In the genomic region with DNA sequence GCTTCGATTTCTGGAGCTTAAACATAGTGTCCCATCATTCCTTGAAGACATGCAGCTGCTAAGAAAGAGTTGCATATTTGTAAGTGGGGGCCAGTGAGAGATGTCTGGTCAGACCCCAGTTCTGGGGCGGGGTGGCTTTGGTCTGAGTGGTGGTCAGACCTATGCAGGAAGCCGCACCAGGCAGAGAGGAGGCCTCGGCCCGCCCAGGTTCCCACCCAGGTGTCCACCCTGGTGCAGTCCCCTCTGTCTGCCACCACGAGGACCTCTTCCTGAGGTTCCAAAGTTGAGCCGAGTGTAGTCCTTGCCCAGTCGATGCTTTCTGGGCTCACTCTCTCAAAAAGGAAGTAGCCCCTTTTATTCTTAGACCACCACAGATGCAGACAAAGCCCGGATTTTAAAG, we compare ENCODE assay signal across 25 cellular contexts.
"Had no signal": no experiment of that assay in that cellular context is flagged by ENCODE, and none has a peak within 500 bp of the region (broad histone marks: within the 10 kb centered on the region; RNA-seq: fewer than 3 reads in every experiment).

No MANE protein-coding gene starts in this region.

- H3K4me3 ChIP-seq: body of pancreas, colonic mucosa, gastrocnemius medialis had no signal

- H3K9me3 ChIP-seq: body of pancreas, colonic mucosa, gastrocnemius medialis had no signal

- H3K27ac ChIP-seq: body of pancreas, colonic mucosa, gastrocnemius medialis, WERI-Rb-1 had no signal

- H3K4me1 ChIP-seq: colonic mucosa, gastrocnemius medialis had no signal

- ATAC-seq: activated CD4-positive, CD25-positive, alpha-beta regulatory T cell treated with anti-CD3 and anti-CD28 coated beads, Interleukin-2, amount 50 U/mL, for 24 hours; activated CD8-positive, alpha-beta T cell treated with anti-CD3 and anti-CD28 coated beads for 36 hours; activated T-cell treated with anti-CD3 and anti-CD28 coated beads, Interleukin-2, amount 50 U/mL, for 72 hours; body of pancreas; gastrocnemius medialis; T-helper 17 cell had no signal

- DNase-seq: activated B cell treated with CpG ODN at 0.5 μM for 24 hours; activated CD4-positive, alpha-beta T cell treated with anti-CD3 and anti-CD28 coated beads for 48 hours; activated CD4-positive, alpha-beta T cell treated with anti-CD3 and anti-CD28 coated beads, Interleukin-2, amount 50 U/mL, for 1 hour; activated CD8-positive, alpha-beta memory T cell treated with anti-CD3 and anti-CD28 coated beads for 24 hours; activated CD8-positive, alpha-beta T cell treated with anti-CD3 and anti-CD28 coated beads for 36 hours; activated gamma-delta T cell treated with Interleukin-2 at 50 U/mL for 16 hours; activated naive CD4-positive, alpha-beta T cell treated with anti-CD3 and anti-CD28 coated beads, Interleukin-2, amount 50 U/mL, for 16 hours; activated naive CD4-positive, alpha-beta T cell treated with Interleukin-2 at 50 U/mL for 16 hours; activated T-cell treated with anti-CD3 and anti-CD28 coated beads, Interleukin-2, amount 50 U/mL, for 72 hours; amniotic stem cell; anterior cingulate cortex; body of pancreas; central memory CD4-positive, alpha-beta T cell; cerebellar nuclear complex; colonic mucosa; effector CD8-positive, alpha-beta T cell; foreskin fibroblast; gastrocnemius medialis; glutamatergic neuron; SW 1271; T-helper 1 cell; T-helper 17 cell; T1000; WERI-Rb-1 had no signal

- H3K27me3 ChIP-seq: body of pancreas, colonic mucosa had no signal

- H3K36me3 ChIP-seq: colonic mucosa, gastrocnemius medialis, WERI-Rb-1 had no signal
